23 cellular contexts compared by ENCODE assay signal in the genomic region with DNA sequence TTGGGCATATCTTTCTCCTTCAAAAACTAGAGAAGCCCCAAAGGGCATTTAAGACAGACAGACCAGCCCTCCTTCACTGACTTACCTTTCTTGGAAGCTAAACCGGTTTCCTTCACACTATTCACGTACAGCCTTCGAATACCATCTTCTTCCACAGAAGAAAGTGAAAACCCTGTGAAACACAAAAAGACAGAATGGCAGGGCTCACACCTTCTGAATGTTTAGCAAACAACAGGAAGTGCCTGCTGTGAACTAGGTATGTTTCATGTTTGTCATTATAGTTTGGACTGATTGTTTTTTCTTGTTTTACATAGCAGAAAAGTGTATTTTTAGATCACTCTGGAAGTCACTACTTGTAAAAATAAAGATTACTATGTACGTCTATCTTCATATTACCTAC.
DNase-seq lines count a peak whose midpoint lies in the region; ATAC-seq and TF ChIP-seq lines count a peak whose summit lies in the region.
"Had no signal": no experiment of that assay in that cellular context is flagged by ENCODE, and none has a peak within 500 bp of the region (broad histone marks: within the 10 kb centered on the region; RNA-seq: fewer than 3 reads in every experiment).

No MANE protein-coding gene starts in this region.

- H3K4me1 Mint-ChIP-seq in activated CD8-positive, alpha-beta memory T cell treated with anti-CD3 and anti-CD28 coated beads, Interleukin-2, amount 10 ng/mL, durations not matched to agents 7 days and 5 days: peaks cover 49% of the 10 kb centered on the region
- peaks cover 74% of the 10 kb centered on the region for H3K4me1 Mint-ChIP-seq in activated T-helper 1 cell treated with anti-CD3 and anti-CD28 coated beads, Interleukin-12 subunit alpha, Interleukin-12 subunit beta, Interleukin-2, Interleukin-4 antibody, amounts not matched to agents 30 ng/mL and 10 ng/mL and 1 ng/mL, durations not matched to agents 14 hours and 24 hours and 36 hours (ENCODE audit: low read depth)
- H3K4me1 Mint-ChIP-seq: activated B cell treated with CpG ODN at 0.5 μM for 24 hours, memory B cell had no signal

- CTCF ChIA-PET in activated CD8-positive, alpha-beta memory T cell treated with anti-CD3 and anti-CD28 coated beads, Interleukin-2, amount 10 ng/mL, durations not matched to agents 7 days and 5 days (lab: Charles Lee): no interaction called here

- peak overlapping the region; percentile 10 for H3K4me3 Mint-ChIP-seq in activated CD8-positive, alpha-beta memory T cell treated with anti-CD3 and anti-CD28 coated beads, Interleukin-2, amount 10 ng/mL, durations not matched to agents 7 days and 5 days
- H3K4me3 Mint-ChIP-seq in activated T-helper 1 cell treated with anti-CD3 and anti-CD28 coated beads, Interleukin-12 subunit alpha, Interleukin-12 subunit beta, Interleukin-2, Interleukin-4 antibody, amounts not matched to agents 30 ng/mL and 10 ng/mL and 1 ng/mL, durations not matched to agents 14 hours and 24 hours and 36 hours: peak overlapping the region; percentile 63
- H3K4me3 Mint-ChIP-seq: activated B cell treated with CpG ODN at 0.5 μM for 24 hours, memory B cell had no signal

- no peak overlapping the region for H2BK120ac ChIP-seq in mesendoderm (ENCODE audit: low read depth, low read length)

- DNase-seq in activated CD8-positive, alpha-beta memory T cell treated with anti-CD3 and anti-CD28 coated beads, Interleukin-2, amount 10 ng/mL, durations not matched to agents 7 days and 5 days: no peak
- no peak for DNase-seq in activated CD8-positive, alpha-beta memory T cell treated with anti-CD3 and anti-CD28 coated beads for 24 hours
- peak; percentile 28 for DNase-seq in activated T-helper 1 cell treated with anti-CD3 and anti-CD28 coated beads, Interleukin-12 subunit alpha, Interleukin-12 subunit beta, Interleukin-2, Interleukin-4 antibody, amounts not matched to agents 30 ng/mL and 10 ng/mL and 1 ng/mL, durations not matched to agents 14 hours and 24 hours and 36 hours (ENCODE audit: low spot score)
- DNase-seq in mesendoderm (peak; percentile 74), GOT3 (lab: John Stamatoyannopoulos, UW) (no peak), upper lobe of right lung (no peak), GF-D8 (lab: John Stamatoyannopoulos, UW) (no peak)
- DNase-seq: activated B cell treated with CpG ODN at 0.5 μM for 24 hours, activated gamma-delta T cell treated with Interleukin-2 at 50 U/mL for 16 hours, AML-193, cerebellar nuclear complex, DMS53, foreskin fibroblast, heart right ventricle, left colon, NCI-H1417 treated with DMSO at 0.1 percent for 48 hours, NCI-H2107, NCI-H446, nucleus accumbens, OCI-M1 had no signal

- no peaks in the 10 kb centered on the region for H3K79me1 ChIP-seq in mesendoderm (ENCODE audit: low read length)

- H3K36me3 Mint-ChIP-seq in activated CD8-positive, alpha-beta memory T cell treated with anti-CD3 and anti-CD28 coated beads, Interleukin-2, amount 10 ng/mL, durations not matched to agents 7 days and 5 days: peaks cover 3% of the 10 kb centered on the region
- H3K36me3 Mint-ChIP-seq in activated T-helper 1 cell treated with anti-CD3 and anti-CD28 coated beads, Interleukin-12 subunit alpha, Interleukin-12 subunit beta, Interleukin-2, Interleukin-4 antibody, amounts not matched to agents 30 ng/mL and 10 ng/mL and 1 ng/mL, durations not matched to agents 14 hours and 24 hours and 36 hours (ENCODE audit: low read depth): peaks cover 58% of the 10 kb centered on the region
- H3K36me3 Mint-ChIP-seq: memory B cell had no signal

- ATAC-seq in activated CD8-positive, alpha-beta memory T cell treated with anti-CD3 and anti-CD28 coated beads, Interleukin-2, amount 10 ng/mL, durations not matched to agents 7 days and 5 days: no peak
- no peak for ATAC-seq in upper lobe of right lung
- ATAC-seq: heart right ventricle, left colon had no signal

- H3K9ac ChIP-seq in HUES48 (ENCODE audit: low read depth, low read length): no peak overlapping the region
- H3K9ac ChIP-seq in mesendoderm (ENCODE audit: low read length): no peak overlapping the region
- H3K9ac ChIP-seq: KMS-11 had no signal

- H3K9me3 ChIP-seq in HUES48 (ENCODE audit: control insufficient read depth, insufficient read depth, low read length): no peaks in the 10 kb centered on the region
- H3K9me3 ChIP-seq in upper lobe of right lung: no peaks in the 10 kb centered on the region
- H3K9me3 ChIP-seq: heart right ventricle had no signal

- no peak overlapping the region for H4K8ac ChIP-seq in mesendoderm (ENCODE audit: low read depth, low read length)

- H3K27ac Mint-ChIP-seq in activated CD8-positive, alpha-beta memory T cell treated with anti-CD3 and anti-CD28 coated beads, Interleukin-2, amount 10 ng/mL, durations not matched to agents 7 days and 5 days: peak overlapping the region; percentile 30
- peak overlapping the region; percentile 83 for H3K27ac Mint-ChIP-seq in activated T-helper 1 cell treated with anti-CD3 and anti-CD28 coated beads, Interleukin-12 subunit alpha, Interleukin-12 subunit beta, Interleukin-2, Interleukin-4 antibody, amounts not matched to agents 30 ng/mL and 10 ng/mL and 1 ng/mL, durations not matched to agents 14 hours and 24 hours and 36 hours
- H3K27ac Mint-ChIP-seq: activated B cell treated with CpG ODN at 0.5 μM for 24 hours, memory B cell had no signal

- H3K79me2 ChIP-seq in mesendoderm (ENCODE audit: control insufficient read depth, insufficient read depth, low read length): no peaks in the 10 kb centered on the region

- H3K4ac ChIP-seq in mesendoderm (ENCODE audit: low read depth, low read length): no peak overlapping the region

- H4K5ac ChIP-seq in mesendoderm (ENCODE audit: low read length): no peak overlapping the region

- intact Hi-C loops in activated T-helper 1 cell treated with anti-CD3 and anti-CD28 coated beads, Interleukin-12 subunit alpha, Interleukin-12 subunit beta, Interleukin-2, Interleukin-4 antibody, amounts not matched to agents 30 ng/mL and 10 ng/mL and 1 ng/mL, durations not matched to agents 14 hours and 24 hours and 36 hours (cut with micrococcal nuclease): no loop called here
- intact Hi-C loops in upper lobe of right lung (cut with DNase I): no loop called here

- WGBS in mesendoderm (ENCODE audit: extremely low coverage, insufficient coverage, low lambda C conversion rate): no CpG with 5 or more reads among the region's 4 CpGs

- H3K27me3 ChIP-seq in HUES48 (ENCODE audit: control insufficient read depth, insufficient read depth, low read length) (no peaks in the 10 kb centered on the region), mesendoderm (ENCODE audit: insufficient read depth, low read length, poor library complexity) (no peaks in the 10 kb centered on the region), upper lobe of right lung (no peaks in the 10 kb centered on the region)

- no peak overlapping the region for H3K4me2 ChIP-seq in mesendoderm (ENCODE audit: low read length)
- H3K4me2 ChIP-seq: KMS-11 had no signal

- no peak for TF ChIP-seq CTCF in upper lobe of right lung (IDR thresholded peaks at IDR 0.05)

- no peak overlapping the region for H2BK5ac ChIP-seq in mesendoderm (ENCODE audit: low read length)

- peaks cover 14% of the 10 kb centered on the region for H3K27me3 Mint-ChIP-seq in activated CD8-positive, alpha-beta memory T cell treated with anti-CD3 and anti-CD28 coated beads, Interleukin-2, amount 10 ng/mL, durations not matched to agents 7 days and 5 days
- H3K27me3 Mint-ChIP-seq in activated T-helper 1 cell treated with anti-CD3 and anti-CD28 coated beads, Interleukin-12 subunit alpha, Interleukin-12 subunit beta, Interleukin-2, Interleukin-4 antibody, amounts not matched to agents 30 ng/mL and 10 ng/mL and 1 ng/mL, durations not matched to agents 14 hours and 24 hours and 36 hours (ENCODE audit: insufficient read depth): no peaks in the 10 kb centered on the region
- H3K27me3 Mint-ChIP-seq: activated B cell treated with CpG ODN at 0.5 μM for 24 hours had no signal

- no peak overlapping the region for H2AK5ac ChIP-seq in mesendoderm (ENCODE audit: low read length)

- H3K4me3 ChIP-seq in HUES48 (ENCODE audit: low read depth, low read length): no peak overlapping the region
- no peak overlapping the region for H3K4me3 ChIP-seq in mesendoderm (ENCODE audit: low read length)
- H3K4me3 ChIP-seq in upper lobe of right lung: no peak overlapping the region
- H3K4me3 ChIP-seq: heart right ventricle had no signal

- peaks cover 10% of the 10 kb centered on the region for H3K4me1 ChIP-seq in HUES48 (ENCODE audit: control insufficient read depth, insufficient read depth, low read length)
- peaks cover 10% of the 10 kb centered on the region for H3K4me1 ChIP-seq in mesendoderm (ENCODE audit: control insufficient read depth, low read depth, low read length)
- no peaks in the 10 kb centered on the region for H3K4me1 ChIP-seq in upper lobe of right lung
- H3K4me1 ChIP-seq: heart right ventricle had no signal

- no peaks in the 10 kb centered on the region for H3K9me3 Mint-ChIP-seq in activated CD8-positive, alpha-beta memory T cell treated with anti-CD3 and anti-CD28 coated beads, Interleukin-2, amount 10 ng/mL, durations not matched to agents 7 days and 5 days (ENCODE audit: low read depth)
- peaks cover 3% of the 10 kb centered on the region for H3K9me3 Mint-ChIP-seq in activated T-helper 1 cell treated with anti-CD3 and anti-CD28 coated beads, Interleukin-12 subunit alpha, Interleukin-12 subunit beta, Interleukin-2, Interleukin-4 antibody, amounts not matched to agents 30 ng/mL and 10 ng/mL and 1 ng/mL, durations not matched to agents 14 hours and 24 hours and 36 hours
- H3K9me3 Mint-ChIP-seq: activated B cell treated with CpG ODN at 0.5 μM for 24 hours, memory B cell had no signal

- no peak overlapping the region for H3K56ac ChIP-seq in mesendoderm (ENCODE audit: low read length)

- H3K36me3 ChIP-seq in HUES48 (ENCODE audit: control insufficient read depth, insufficient read depth, low read length): no peaks in the 10 kb centered on the region
- no peaks in the 10 kb centered on the region for H3K36me3 ChIP-seq in mesendoderm (ENCODE audit: control insufficient read depth, insufficient read depth, low read length)
- no peaks in the 10 kb centered on the region for H3K36me3 ChIP-seq in upper lobe of right lung
- H3K36me3 ChIP-seq: heart right ventricle had no signal

- H3K23ac ChIP-seq in mesendoderm (ENCODE audit: low read length): no peak overlapping the region

- peak overlapping the region; percentile 62 for H3K27ac ChIP-seq in HUES48 (ENCODE audit: low read depth, low read length)
- H3K27ac ChIP-seq in mesendoderm (ENCODE audit: low read depth, low read length): no peak overlapping the region
- no peak overlapping the region for H3K27ac ChIP-seq in upper lobe of right lung
- H3K27ac ChIP-seq: KMS-11 had no signal

- H3K18ac ChIP-seq in mesendoderm (ENCODE audit: low read length): no peak overlapping the region

- no peak overlapping the region for H2BK15ac ChIP-seq in mesendoderm (replicated peaks; ENCODE audit: low read depth)

Comparison
In these comparisons a context has a peak if more than half of its experiments do, and no peak if none do; other contexts are left out.
1. DNase-seq: peak in activated T-helper 1 cell treated with anti-CD3 and anti-CD28 coated beads, Interleukin-12 subunit alpha, Interleukin-12 subunit beta, Interleukin-2, Interleukin-4 antibody, amounts not matched to agents 30 ng/mL and 10 ng/mL and 1 ng/mL, durations not matched to agents 14 hours and 24 hours and 36 hours (single experiment) and mesendoderm (single experiment); none in activated CD8-positive, alpha-beta memory T cell treated with anti-CD3 and anti-CD28 coated beads, Interleukin-2, amount 10 ng/mL, durations not matched to agents 7 days and 5 days (single experiment), activated CD8-positive, alpha-beta memory T cell treated with anti-CD3 and anti-CD28 coated beads for 24 hours (single experiment), GOT3 (single experiment), upper lobe of right lung (single experiment) and GF-D8 (single experiment).